Comparison of ENCODE assay signal across 6 cellular contexts in genomic region chr5:63805151-63805550, GRCh38.
"Had no signal": no experiment of that assay in that cellular context is flagged by ENCODE, and none has a peak within 500 bp of the region (broad histone marks: within the 10 kb centered on the region; RNA-seq: fewer than 3 reads in every experiment).

No MANE protein-coding gene starts in this region.

- H3K4me3 ChIP-seq: GM23338, K562 had no signal

- ATAC-seq: GM23338, K562 had no signal

- DNase-seq: H9, HCEC 1CT, IMR-90, KG1 had no signal
